Comparison of ENCODE assay signal across 11 cellular contexts in the genomic region with DNA sequence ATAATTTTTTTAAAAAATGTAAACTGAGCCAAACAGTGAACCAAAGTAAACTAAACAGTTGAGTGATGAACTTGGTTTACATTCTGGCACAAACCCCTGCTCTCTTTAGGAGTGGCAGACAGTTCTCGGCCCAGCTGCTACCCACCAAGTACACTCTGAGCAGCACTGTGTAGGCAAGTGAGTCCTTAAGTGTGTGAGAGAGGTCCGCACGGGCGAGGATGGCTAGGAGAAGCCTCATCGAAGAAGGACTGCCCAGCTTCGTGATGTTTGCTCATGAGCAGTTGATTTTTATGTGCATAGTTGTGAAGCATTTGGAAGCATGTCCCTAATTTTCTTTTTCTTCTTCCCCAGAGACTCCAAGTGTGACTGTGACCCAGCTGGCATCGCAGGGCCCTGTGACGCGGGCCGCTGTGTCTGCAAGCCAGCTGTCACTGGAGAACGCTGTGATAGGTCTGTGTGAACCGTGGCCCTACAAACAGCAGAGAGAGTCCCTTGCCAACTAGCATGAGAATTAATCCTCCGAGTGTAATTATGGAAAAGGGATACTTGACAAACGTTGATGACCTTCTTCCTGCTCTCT. TPM values are rescaled to one million over a fixed set of nuclear protein-coding genes. Genes with fewer than 3 reads are reported as not detected.
A peak's percentile ranks its signal among the peaks of the same experiment; 100 is the strongest.
DNase-seq lines count a peak whose midpoint lies in the region; ATAC-seq and TF ChIP-seq lines count a peak whose summit lies in the region.
"Had no signal": no experiment of that assay in that cellular context is flagged by ENCODE, and none has a peak within 500 bp of the region (broad histone marks: within the 10 kb centered on the region; RNA-seq: fewer than 3 reads in every experiment).

No MANE protein-coding gene starts in this region.

- H2AFZ ChIP-seq in IMR-90 (replicated peaks; ENCODE audit: low read length, poor library complexity): peak overlapping the region; percentile 28
- H2AFZ ChIP-seq: hepatocyte had no signal

- H3K9me1 ChIP-seq in IMR-90 (ENCODE audit: insufficient read depth, low read length): peaks cover 3% of the 10 kb centered on the region

- no peak for TF ChIP-seq CTCF in IMR-90 (conservative IDR thresholded peaks at IDR 0.05; ENCODE audit: low read depth, low read length)
- no peak for TF ChIP-seq CTCF in heart right ventricle (IDR thresholded peaks at IDR 0.05)
- TF ChIP-seq CTCF in stomach (IDR thresholded peaks at IDR 0.05): no peak

- H3K9ac ChIP-seq in IMR-90 (ENCODE audit: low read depth, low read length): no peak overlapping the region

- H3K27ac ChIP-seq in IMR-90 (ENCODE audit: insufficient read depth, low read length): no peak overlapping the region
- peak overlapping the region in 9 of 10 donors; percentile 16 to 79 (median 58) for H3K27ac ChIP-seq in heart right ventricle
- H3K27ac ChIP-seq in stomach: peak overlapping the region in 4 of 5 donors; percentile 36 to 81 (median 50)
- H3K27ac ChIP-seq: hepatocyte had no signal

- no peak for TF ChIP-seq EP300 in stomach (IDR thresholded peaks at IDR 0.05)

- H3K4me1 ChIP-seq in IMR-90 (ENCODE audit: control insufficient read depth, insufficient read depth, low read length): peaks cover 4% of the 10 kb centered on the region
- peaks cover 8 to 30% (median 17%) of the 10 kb centered on the region in 9 donors for H3K4me1 ChIP-seq in heart right ventricle
- peaks cover 7 to 30% (median 16%) of the 10 kb centered on the region in 4 donors for H3K4me1 ChIP-seq in stomach

- 0 out of 4 replicates have a peak overlapping the region, but pooled peaks of 1 of the 2 experiments have one; percentile 1 for H4K8ac ChIP-seq in IMR-90 (ENCODE audit: low read depth in 2 of 2, low read length in 2 of 2)

- WGBS in IMR-90 (ENCODE audit: extremely low coverage in 2 of 2, insufficient read length in 1 of 2), 2 experiments: no CpG with 5 or more reads among the region's 14 CpGs
- WGBS in heart right ventricle, 2 donors: 62 to 64% methylated on average over 14 of the region's 14 CpGs
- 56 to 81% (median 71%) methylated on average over 14 of the region's 14 CpGs for WGBS in stomach, 5 donors

- no peak for TF ChIP-seq RAD21 in IMR-90 (IDR thresholded peaks at IDR 0.05; ENCODE audit: low read length)

- H2AK9ac ChIP-seq in IMR-90 (replicated peaks; ENCODE audit: low read depth, low read length, poor library complexity): no peak overlapping the region

- H3K4me3 ChIP-seq in IMR-90 (ENCODE audit: insufficient read depth, low read depth, low read length) (no peak overlapping the region), heart right ventricle (no peak overlapping the region), stomach (no peak overlapping the region)
- H3K4me3 ChIP-seq: hepatocyte had no signal

- dilution Hi-C loops in IMR-90 (cut with HindIII; ENCODE audit: low sequenced_read_pairs, unreplicated experiment): no loop called here

- H3K4me2 ChIP-seq in IMR-90 (ENCODE audit: low read depth, low read length): peak overlapping the region; percentile 0; the same call in 1 of the 2 replicates
- H3K4me2 ChIP-seq: hepatocyte had no signal

- 0 out of 2 replicates have a peak overlapping the region, but pooled peaks have one; percentile 4 for H3K14ac ChIP-seq in IMR-90 (replicated peaks; ENCODE audit: low read depth, low read length)

- H2AK5ac ChIP-seq in IMR-90 (ENCODE audit: low read depth, low read length): peak overlapping the region; percentile 43; the same call in 1 of the 2 replicates

- H3K36me3 ChIP-seq in IMR-90 (ENCODE audit: control insufficient read depth, insufficient read depth, low read length) (no peaks in the 10 kb centered on the region), heart right ventricle (no peaks in the 10 kb centered on the region), stomach (no peaks in the 10 kb centered on the region)

- H2BK5ac ChIP-seq in IMR-90 (ENCODE audit: low read depth, low read length, poor library complexity, severe bottlenecking): no peak overlapping the region

- H3K79me1 ChIP-seq in IMR-90 (ENCODE audit: low read depth in 1 of 2, low read length in 2 of 2): no peaks in the 10 kb centered on the region

- H3K23ac ChIP-seq in IMR-90 (ENCODE audit: low read depth, low read length): peak overlapping the region; percentile 56

- H2BK20ac ChIP-seq in IMR-90 (ENCODE audit: low read depth, low read length): 0 out of 2 replicates have a peak overlapping the region, but pooled peaks have one; percentile 2

- H2BK120ac ChIP-seq in IMR-90 (ENCODE audit: low read depth, low read length): 0 out of 2 replicates have a peak overlapping the region, but pooled peaks have one; percentile 30

- no peaks in the 10 kb centered on the region for H4K20me1 ChIP-seq in IMR-90 (ENCODE audit: insufficient read depth, low read length)

- CTCF ChIA-PET in IMR-90 (lab: Yijun Ruan, JAX): interaction anchor here (1.2 to 1.7 kb wide), 2 partner anchors 10 to 12 kb away, joined by 3 to 6 read pairs; no protein-coding TSS in a partner anchor

- no peak overlapping the region for H3K56ac ChIP-seq in IMR-90 (ENCODE audit: extremely low read depth, insufficient read depth, low read length)

- no peak for TF ChIP-seq POLR2A in IMR-90 (IDR thresholded peaks at IDR 0.05; ENCODE audit: low read depth, low read length)
- TF ChIP-seq POLR2A in stomach (IDR thresholded peaks at IDR 0.05): no peak

- H4K91ac ChIP-seq in IMR-90 (ENCODE audit: insufficient read depth, low read depth, low read length): no peak overlapping the region; the same call in 1 of the 2 replicates

- in situ Hi-C loops in IMR-90 (cut with MboI; ENCODE audit: low sequenced_read_pairs): no loop called here

- no peak overlapping the region for H3K18ac ChIP-seq in IMR-90 (ENCODE audit: low read depth, low read length)

- ATAC-seq in IMR-90 (ENCODE audit: low read depth): peak; percentile 65
- peak; percentile 63 to 92 (median 85) for ATAC-seq in heart right ventricle

- intact Hi-C loops in IMR-90 (cut with micrococcal nuclease): loop anchor here (5.0 kb wide), 1 partner anchor 41 kb away; no protein-coding TSS in a partner anchor
- intact Hi-C loops in heart right ventricle (cut with DNase I): no loop called here
- intact Hi-C loops in stomach (cut with DNase I; ENCODE audit: low total_unique reads): no loop called here

- POLR2A ChIA-PET in IMR-90 (lab: Charles Lee; ENCODE audit: unreplicated experiment): no interaction called here

- peak; percentile 11 for DNase-seq in IMR-90
- DNase-seq in NCI-H524 (lab: John Stamatoyannopoulos, UW): peak; percentile 85 to 91
- DNase-seq in heart right ventricle: peak; percentile 33 to 75
- DNase-seq in stomach: no peak
- DNase-seq in COLO668 (lab: John Stamatoyannopoulos, UW; ENCODE audit: unreplicated experiment): no peak
- no peak for DNase-seq in NOMO-1 (lab: John Stamatoyannopoulos, UW; ENCODE audit: unreplicated experiment in 2 of 2)
- DNase-seq in 8988T: no peak
- no peak for DNase-seq in medulla oblongata (ENCODE audit: extremely low spot score)
- DNase-seq: activated CD4-positive, CD25-positive, alpha-beta regulatory T cell treated with anti-CD3 and anti-CD28 coated beads, Interleukin-2, amount 50 U/mL, for 72 hours had no signal

- no TSS peak for BruUV-seq in IMR-90 (replicated peaks; lab: Mats Ljungman, UMichigan)

- H2BK15ac ChIP-seq in IMR-90 (ENCODE audit: low read depth, low read length): no peak overlapping the region; the same call in 2 of the 3 replicates

- peaks cover 6% of the 10 kb centered on the region; the same call in 1 of the 2 replicates for H3K27me3 ChIP-seq in IMR-90 (ENCODE audit: control insufficient read depth, insufficient read depth, low read length)
- H3K27me3 ChIP-seq in heart right ventricle: no peaks in the 10 kb centered on the region
- no peaks in the 10 kb centered on the region for H3K27me3 ChIP-seq in stomach
- H3K27me3 ChIP-seq: hepatocyte had no signal

- H4K5ac ChIP-seq in IMR-90 (ENCODE audit: low read depth, low read length): no peak overlapping the region

- H3K9me3 ChIP-seq in IMR-90 (ENCODE audit: control insufficient read depth, insufficient read depth, low read length) (no peaks in the 10 kb centered on the region), heart right ventricle (no peaks in the 10 kb centered on the region), stomach (no peaks in the 10 kb centered on the region)

- H3K4ac ChIP-seq in IMR-90 (ENCODE audit: low read depth, low read length): peak overlapping the region; percentile 0; the same call in 1 of the 2 replicates

TF ChIP-seq in IMR-90, 13 proteins besides CTCF, POLR2A, EP300 and RAD21:
- TF ChIP-seq MAFK (IDR thresholded peaks at IDR 0.05; ENCODE audit: low read depth, low read length) (no peak), CHD1 (IDR thresholded peaks at IDR 0.05; ENCODE audit: low read depth, low read length) (no peak)

RNA-seq across cellular contexts. Expression of a gene that starts 32.1 kb away (rescaled TPM):
- total RNA-seq in IMR-90 (2012; rRNA removed) (2.2 and 2.3 TPM in 2 replicates), heart right ventricle (1 to 10 TPM in 6 of 10 donors, under 1 TPM in 4; 0.53 to 8.8 (median 1.6) TPM), stomach (10 to 100 TPM in 4 of 5 donors, 1 to 10 TPM in 1; 5.3 to 21.3 (median 12.7) TPM)
- polyA plus RNA-seq in IMR-90 (2012; rRNA removed) (2.6 and 2.8 TPM in 2 replicates), heart right ventricle (1 to 10 TPM; 1.2 to 3.0 TPM), stomach (10 to 100 TPM in 1 of 3 donors, 1 to 10 TPM in 2; 2.0 to 18.7 (median 4.3) TPM)
- 1.4 TPM in 2 replicates for polyA plus RNA-seq in IMR-90 (2012; cell fraction: cytosol; rRNA removed)
- 1.1 and 2.6 TPM in 2 replicates for polyA plus RNA-seq in IMR-90 (2012; cell fraction: nucleus; rRNA removed; ENCODE audit: low replicate concordance)
- total RNA-seq: naive thymus-derived CD8-positive, alpha-beta T cell had no signal
- polyA plus RNA-seq: naive thymus-derived CD8-positive, alpha-beta T cell had no signal

Comparison
In these comparisons a context has a peak if more than half of its experiments do, and no peak if none do; other contexts are left out.
1. DNase-seq: peak in IMR-90 (single experiment), NCI-H524 (2 of 2) and heart right ventricle (2 of 2); none in stomach (single experiment), COLO668 (single experiment), NOMO-1 (0 of 2), 8988T (single experiment) and medulla oblongata (single experiment).